ENCODE assay signal across 11 cellular contexts in genomic region chr15:78044407-78045155, GRCh38. TPM values are rescaled to one million over a fixed set of nuclear protein-coding genes. Genes with fewer than 3 reads are reported as not detected.
DNase-seq lines count a peak whose midpoint lies in the region; ATAC-seq lines count a peak whose summit lies in the region.
"Had no signal": no experiment of that assay in that cellular context is flagged by ENCODE, and none has a peak within 500 bp of the region (broad histone marks: within the 10 kb centered on the region; RNA-seq: fewer than 3 reads in every experiment).

No MANE protein-coding gene starts in this region.

- peaks cover 45% of the 10 kb centered on the region for H3K36me3 Mint-ChIP-seq in activated CD8-positive, alpha-beta memory T cell treated with anti-CD3 and anti-CD28 coated beads, Interleukin-2, amount 10 ng/mL, durations not matched to agents 7 days and 5 days

- ATAC-seq in activated CD8-positive, alpha-beta memory T cell treated with anti-CD3 and anti-CD28 coated beads, Interleukin-2, amount 10 ng/mL, durations not matched to agents 7 days and 5 days = peak; percentile 56
- ATAC-seq in stimulated activated naive CD8-positive, alpha-beta T cell treated with anti-CD3 and anti-CD28 coated beads, Interleukin-15, amount 100 ng/mL, for 72 hours = peak; percentile 87
- ATAC-seq in HG03354 (IDR thresholded peaks at IDR 0.05; ENCODE audit: poor library complexity, severe bottlenecking, unreplicated experiment) = no peak
- no peak for ATAC-seq in HG02588 (IDR thresholded peaks at IDR 0.05; ENCODE audit: unreplicated experiment)
- ATAC-seq in GM18502 (IDR thresholded peaks at IDR 0.05; ENCODE audit: poor library complexity, unreplicated experiment) = no peak
- ATAC-seq: body of pancreas had no signal

- peak overlapping the region; percentile 1 for H3K4me3 Mint-ChIP-seq in activated CD8-positive, alpha-beta memory T cell treated with anti-CD3 and anti-CD28 coated beads, Interleukin-2, amount 10 ng/mL, durations not matched to agents 7 days and 5 days
- H3K4me3 Mint-ChIP-seq in stimulated activated naive CD8-positive, alpha-beta T cell treated with anti-CD3 and anti-CD28 coated beads, Interleukin-15, amount 100 ng/mL, for 72 hours = peak overlapping the region; percentile 51 to 83

- CTCF ChIA-PET in activated CD8-positive, alpha-beta memory T cell treated with anti-CD3 and anti-CD28 coated beads, Interleukin-2, amount 10 ng/mL, durations not matched to agents 7 days and 5 days (lab: Charles Lee) = interaction anchor here (0.7 to 2.1 kb wide), 4 partner anchors 10 to 64 kb away, joined by 3 to 13 read pairs (median 6); no protein-coding TSS in a partner anchor

- no peaks in the 10 kb centered on the region for H3K27me3 Mint-ChIP-seq in activated CD8-positive, alpha-beta memory T cell treated with anti-CD3 and anti-CD28 coated beads, Interleukin-2, amount 10 ng/mL, durations not matched to agents 7 days and 5 days
- H3K27me3 Mint-ChIP-seq in stimulated activated naive CD8-positive, alpha-beta T cell treated with anti-CD3 and anti-CD28 coated beads, Interleukin-15, amount 100 ng/mL, for 72 hours = no peaks in the 10 kb centered on the region

- peak overlapping the region; percentile 1 for H3K9ac ChIP-seq in SK-N-MC (ENCODE audit: insufficient read length)

- H3K27ac Mint-ChIP-seq in activated CD8-positive, alpha-beta memory T cell treated with anti-CD3 and anti-CD28 coated beads, Interleukin-2, amount 10 ng/mL, durations not matched to agents 7 days and 5 days = peak overlapping the region; percentile 82
- peak overlapping the region; percentile 36 to 93 for H3K27ac Mint-ChIP-seq in stimulated activated naive CD8-positive, alpha-beta T cell treated with anti-CD3 and anti-CD28 coated beads, Interleukin-15, amount 100 ng/mL, for 72 hours

- H3K9me3 Mint-ChIP-seq in activated CD8-positive, alpha-beta memory T cell treated with anti-CD3 and anti-CD28 coated beads, Interleukin-2, amount 10 ng/mL, durations not matched to agents 7 days and 5 days (ENCODE audit: low read depth) = no peaks in the 10 kb centered on the region
- H3K9me3 Mint-ChIP-seq in stimulated activated naive CD8-positive, alpha-beta T cell treated with anti-CD3 and anti-CD28 coated beads, Interleukin-15, amount 100 ng/mL, for 72 hours = no peaks in the 10 kb centered on the region

- peak; percentile 64 for DNase-seq in activated CD8-positive, alpha-beta memory T cell treated with anti-CD3 and anti-CD28 coated beads, Interleukin-2, amount 10 ng/mL, durations not matched to agents 7 days and 5 days
- DNase-seq in activated CD8-positive, alpha-beta memory T cell treated with anti-CD3 and anti-CD28 coated beads, Interleukin-2, amount 50 U/mL, for 48 hours = no peak
- DNase-seq in SK-N-MC (ENCODE audit: low read depth, low spot score) (peak; percentile 48), fibroblast of peridontal ligament (ENCODE audit: extremely low read depth) (peak; percentile 31)
- peak in 1 of 2 donors; percentile 53 for DNase-seq in stimulated activated naive CD8-positive, alpha-beta T cell treated with anti-CD3 and anti-CD28 coated beads, Interleukin-15, amount 100 ng/mL, for 72 hours
- DNase-seq: body of pancreas, WERI-Rb-1 had no signal

- no peaks in the 10 kb centered on the region for H3K9me3 ChIP-seq in SK-N-MC (ENCODE audit: low read depth, low read length)
- H3K9me3 ChIP-seq: body of pancreas had no signal

- peaks cover 62% of the 10 kb centered on the region for H3K36me3 ChIP-seq in SK-N-MC (ENCODE audit: insufficient read depth, low read length)

- H3K4me3 ChIP-seq in SK-N-MC = peak overlapping the region; percentile 52
- H3K4me3 ChIP-seq: body of pancreas, lung had no signal

- H3K27ac ChIP-seq in SK-N-MC = peak overlapping the region; percentile 85
- H3K27ac ChIP-seq: body of pancreas, WERI-Rb-1 had no signal

- peaks cover 95% of the 10 kb centered on the region for H3K4me1 Mint-ChIP-seq in activated CD8-positive, alpha-beta memory T cell treated with anti-CD3 and anti-CD28 coated beads, Interleukin-2, amount 10 ng/mL, durations not matched to agents 7 days and 5 days
- peaks cover 90% of the 10 kb centered on the region for H3K4me1 Mint-ChIP-seq in stimulated activated naive CD8-positive, alpha-beta T cell treated with anti-CD3 and anti-CD28 coated beads, Interleukin-15, amount 100 ng/mL, for 72 hours

RNA-seq across cellular contexts. Expression of gene TBC1D2B, which starts 32.9 kb away (rescaled TPM):
- total RNA-seq in activated CD8-positive, alpha-beta memory T cell treated with anti-CD3 and anti-CD28 coated beads, Interleukin-2, amount 10 ng/mL, durations not matched to agents 7 days and 5 days = 100 to 1,000 TPM; 118 to 135 TPM

RNA-seq across cellular contexts. Expression of gene SH2D7, which starts 47.8 kb away (rescaled TPM):
- under 1 TPM; 0.26 to 0.28 TPM for total RNA-seq in activated CD8-positive, alpha-beta memory T cell treated with anti-CD3 and anti-CD28 coated beads, Interleukin-2, amount 10 ng/mL, durations not matched to agents 7 days and 5 days
- total RNA-seq: body of pancreas had no signal

Comparison
In these comparisons a context has a peak if more than half of its experiments do, and no peak if none do; other contexts are left out.
1. ATAC-seq: peak in activated CD8-positive, alpha-beta memory T cell treated with anti-CD3 and anti-CD28 coated beads, Interleukin-2, amount 10 ng/mL, durations not matched to agents 7 days and 5 days (single experiment) and stimulated activated naive CD8-positive, alpha-beta T cell treated with anti-CD3 and anti-CD28 coated beads, Interleukin-15, amount 100 ng/mL, for 72 hours (single experiment); none in HG03354 (single experiment), HG02588 (single experiment) and GM18502 (single experiment).